ENCODE assay signal across 14 cellular contexts in genomic region chrX:150841466-150842197, GRCh38. TPM values are rescaled to one million over a fixed set of nuclear protein-coding genes. Genes with fewer than 3 reads are reported as not detected.
DNase-seq lines count a peak whose midpoint lies in the region; ATAC-seq and TF ChIP-seq lines count a peak whose summit lies in the region.
"Had no signal": no experiment of that assay in that cellular context is flagged by ENCODE, and none has a peak within 500 bp of the region (broad histone marks: within the 10 kb centered on the region; RNA-seq: fewer than 3 reads in every experiment).

No MANE protein-coding gene starts in this region.

- H3K4me3 ChIP-seq in fibroblast of lung (replicated peaks in 1 of 4; ENCODE audit: control extremely low read depth in 1 of 4, insufficient read depth in 1 of 4, low read depth in 3 of 4, low read length in 4 of 4) (no peak overlapping the region), gastrocnemius medialis (no peak overlapping the region), left ventricle myocardium inferior (no peak overlapping the region), GM23338 (no peak overlapping the region)
- H3K4me3 ChIP-seq: colonic mucosa had no signal

- ATAC-seq in gastrocnemius medialis, result peak; percentile 87 to 92
- no peak for ATAC-seq in GM23338
- ATAC-seq: activated CD4-positive, alpha-beta T cell treated with anti-CD3 and anti-CD28 coated beads for 36 hours; right cardiac atrium; SK-N-SH treated with all-trans-retinoic acid at 6 μM for 48 hours had no signal

- H3K9me3 ChIP-seq in fibroblast of lung (ENCODE audit: control insufficient read depth, insufficient read depth, low read depth, low read length) (no peaks in the 10 kb centered on the region), gastrocnemius medialis (no peaks in the 10 kb centered on the region), left ventricle myocardium inferior (replicated peaks) (no peaks in the 10 kb centered on the region)
- H3K9me3 ChIP-seq: colonic mucosa had no signal

- intact Hi-C loops in gastrocnemius medialis (cut with DNase I; ENCODE audit: low total_unique reads) (no loop called here), left ventricle myocardium inferior (cut with micrococcal nuclease) (no loop called here)

- H3K27me3 ChIP-seq in fibroblast of lung (ENCODE audit: control insufficient read depth, insufficient read depth, low read length) (no peaks in the 10 kb centered on the region), gastrocnemius medialis (no peaks in the 10 kb centered on the region), left ventricle myocardium inferior (ENCODE audit: low read depth) (no peaks in the 10 kb centered on the region), GM23338 (ENCODE audit: insufficient read depth) (no peaks in the 10 kb centered on the region)
- H3K27me3 ChIP-seq: colonic mucosa had no signal

- TF ChIP-seq CTCF in fibroblast of lung (conservative IDR thresholded peaks at IDR 0.05 in 1 of 2, IDR thresholded peaks at IDR 0.05 in 1 of 2; ENCODE audit: low read depth in 1 of 2, low read length in 2 of 2) (no peak), gastrocnemius medialis (IDR thresholded peaks at IDR 0.05 in 4 of 5, conservative IDR thresholded peaks at IDR 0.05 in 1 of 5) (no peak), left ventricle myocardium inferior (IDR thresholded peaks at IDR 0.05; ENCODE audit: borderline replicate concordance) (no peak), GM23338 (conservative IDR thresholded peaks at IDR 0.05; ENCODE audit: low read depth in 2 of 2) (no peak)

- H3K4me3 Mint-ChIP-seq in GM23338, result no peak overlapping the region
- H3K4me3 Mint-ChIP-seq: activated CD4-positive, alpha-beta T cell treated with anti-CD3 and anti-CD28 coated beads for 36 hours; mesothelial cell of epicardium had no signal

- in situ Hi-C loops in gastrocnemius medialis (cut with MboI; ENCODE audit: low sequenced_read_pairs in 4 of 4), result no loop called here

- H3K27ac ChIP-seq in fibroblast of lung (ENCODE audit: insufficient read depth, low read length) (no peak overlapping the region), gastrocnemius medialis (peak overlapping the region; percentile 77 to 84 (median 80)), left ventricle myocardium inferior (replicated peaks) (no peak overlapping the region), GM23338 (ENCODE audit: low read depth) (no peak overlapping the region)
- H3K27ac ChIP-seq: 22Rv1, colonic mucosa had no signal

- no peak overlapping the region for H3K9ac ChIP-seq in fibroblast of lung (ENCODE audit: insufficient read depth, low read length)

- H2AFZ ChIP-seq in fibroblast of lung (ENCODE audit: low read length) (no peak overlapping the region), GM23338 (no peak overlapping the region)

- H3K36me3 ChIP-seq in fibroblast of lung (ENCODE audit: control insufficient read depth, insufficient read depth, low read length), result no peaks in the 10 kb centered on the region
- H3K36me3 ChIP-seq in gastrocnemius medialis, result no peaks in the 10 kb centered on the region
- H3K36me3 ChIP-seq in left ventricle myocardium inferior, result no peaks in the 10 kb centered on the region
- no peaks in the 10 kb centered on the region for H3K36me3 ChIP-seq in GM23338 (ENCODE audit: insufficient read depth)
- H3K36me3 ChIP-seq: colonic mucosa had no signal

- DNase-seq in DMS153 treated with DMSO at 0.1 percent for 48 hours (lab: John Stamatoyannopoulos, UW; ENCODE audit: unreplicated experiment) (peak; percentile 38), DMS153 (lab: John Stamatoyannopoulos, UW) (no peak), OCI-M1 (lab: John Stamatoyannopoulos, UW) (peak; percentile 51), fibroblast of lung (ENCODE audit: low read depth in 2 of 2) (peak; percentile 12 to 48), gastrocnemius medialis (no peak), left ventricle myocardium inferior (no peak), GM23338 (ENCODE audit: low spot score) (no peak), islet precursor cell (no peak)
- DNase-seq: activated CD4-positive, alpha-beta T cell treated with anti-CD3 and anti-CD28 coated beads for 36 hours; colonic mucosa; right cardiac atrium had no signal

- no peaks in the 10 kb centered on the region for H3K36me3 Mint-ChIP-seq in GM23338 (ENCODE audit: low read depth)
- H3K36me3 Mint-ChIP-seq: mesothelial cell of epicardium had no signal

- H3K4me1 ChIP-seq in fibroblast of lung (ENCODE audit: control insufficient read depth, extremely low read depth, insufficient read depth, low read length) (no peaks in the 10 kb centered on the region), gastrocnemius medialis (peaks cover 26 to 40% of the 10 kb centered on the region in 2 donors), left ventricle myocardium inferior (no peaks in the 10 kb centered on the region), GM23338 (ENCODE audit: insufficient read depth) (no peaks in the 10 kb centered on the region)
- H3K4me1 ChIP-seq: colonic mucosa had no signal

- TF ChIP-seq POLR2A in gastrocnemius medialis (IDR thresholded peaks at IDR 0.05), result peak in 1 of 2 donors; percentile 15

- H3K4me2 ChIP-seq in fibroblast of lung (ENCODE audit: extremely low read depth, insufficient read depth, low read length), result no peak overlapping the region
- H3K4me2 ChIP-seq in GM23338, result no peak overlapping the region

- peaks cover 5% of the 10 kb centered on the region; the same call in 2 of the 3 replicates for H3K4me1 Mint-ChIP-seq in GM23338
- H3K4me1 Mint-ChIP-seq: activated CD4-positive, alpha-beta T cell treated with anti-CD3 and anti-CD28 coated beads for 36 hours had no signal

- H3K79me2 ChIP-seq in fibroblast of lung (ENCODE audit: control insufficient read depth, insufficient read depth, low read length) (no peaks in the 10 kb centered on the region), GM23338 (replicated peaks; ENCODE audit: insufficient read depth) (peaks cover 14% of the 10 kb centered on the region)

- no peaks in the 10 kb centered on the region for H3F3A ChIP-seq in GM23338 (replicated peaks; ENCODE audit: low read depth)

- H3K27me3 Mint-ChIP-seq in GM23338 (ENCODE audit: insufficient read depth, low read depth, poor library complexity), result peaks cover 2% of the 10 kb centered on the region
- H3K27me3 Mint-ChIP-seq: activated CD4-positive, alpha-beta T cell treated with anti-CD3 and anti-CD28 coated beads for 36 hours had no signal

- H4K20me1 ChIP-seq in fibroblast of lung (ENCODE audit: control insufficient read depth, extremely low read depth, insufficient read depth, low read length), result peaks cover 3% of the 10 kb centered on the region
- H4K20me1 ChIP-seq in GM23338 (replicated peaks; ENCODE audit: insufficient read depth), result no peaks in the 10 kb centered on the region

- H3K9me2 ChIP-seq in GM23338 (ENCODE audit: insufficient read depth), result no peaks in the 10 kb centered on the region

- no peak overlapping the region for H3K27ac Mint-ChIP-seq in GM23338
- H3K27ac Mint-ChIP-seq: activated CD4-positive, alpha-beta T cell treated with anti-CD3 and anti-CD28 coated beads for 36 hours; mesothelial cell of epicardium had no signal

- no peaks in the 10 kb centered on the region for H3K9me3 Mint-ChIP-seq in GM23338

TF ChIP-seq in GM23338, 12 proteins besides CTCF, POLR2A, EP300 and RAD21 (continues in another document):
- no peak for TF ChIP-seq ETS1 (IDR thresholded peaks at IDR 0.05)
- no peak for TF ChIP-seq NANOG (IDR thresholded peaks at IDR 0.05; ENCODE audit: borderline replicate concordance)
- TF ChIP-seq CREB1 (CRISPR knock-in tag; IDR thresholded peaks at IDR 0.05; ENCODE audit: low read depth), result no peak
- no peak for TF ChIP-seq REST (IDR thresholded peaks at IDR 0.05; ENCODE audit: unreplicated experiment)
- TF ChIP-seq ZNF114 (CRISPR knock-in tag; IDR thresholded peaks at IDR 0.05), result no peak

RNA-seq across cellular contexts. Expression of gene CD99L2, which starts 56.8 kb away (rescaled TPM):
- total RNA-seq in fibroblast of lung (36.2 and 40.6 TPM in 2 replicates), gastrocnemius medialis (100 to 1,000 TPM; 202 to 289 (median 251) TPM), left ventricle myocardium inferior (68.1 TPM)
- polyA plus RNA-seq in fibroblast of lung (55.5 and 62.5 TPM in 2 replicates), GM23338 (2016; fragmentation: Nextera tagmentation; extraction: Ambion mirVana) (2.3 and 2.6 TPM in 2 replicates)
- polyA plus RNA-seq in fibroblast of lung (2012), result 54.1 and 57.1 TPM in 2 replicates
- 68.8 and 76.5 TPM in 2 replicates for polyA minus RNA-seq in fibroblast of lung (ENCODE audit: low replicate concordance)
- 6.4 and 7.2 TPM in 2 replicates for total RNA-seq in GM23338 (2014; rRNA removed; shearing (Covaris generic))

Comparison
In these comparisons a context has a peak if more than half of its experiments do, and no peak if none do; other contexts are left out.
1. DNase-seq: peak in DMS153 treated with DMSO at 0.1 percent for 48 hours (single experiment), OCI-M1 (single experiment) and fibroblast of lung (2 of 2); none in DMS153 (single experiment), gastrocnemius medialis (0 of 2), left ventricle myocardium inferior (single experiment), GM23338 (single experiment) and islet precursor cell (single experiment).
2. H3K27ac ChIP-seq: peak in gastrocnemius medialis (4 of 4); none in fibroblast of lung (single experiment), left ventricle myocardium inferior (single experiment) and GM23338 (single experiment).